2 cellular contexts compared by ENCODE assay signal in genomic region chr19:49601482-49602038, GRCh38.
A peak's percentile ranks its signal among the peaks of the same experiment; 100 is the strongest.
TF ChIP-seq lines count a peak whose summit lies in the region.

No MANE protein-coding gene starts in this region.

TF ChIP-seq in HepG2, 621 proteins besides CTCF, POLR2A, EP300 and RAD21:
- TF ChIP-seq AGO2 (optimal IDR thresholded peaks at IDR 0.05; ENCODE audit: low read depth, low read length) (peak; percentile 88), SATB2 (CRISPR knock-in tag; IDR thresholded peaks at IDR 0.05) (no peak), RBFOX2 (IDR thresholded peaks at IDR 0.05; ENCODE audit: low read depth, low read length) (peak; percentile 31; the same call in 1 of the 2 replicates), ZC3H13 (CRISPR knock-in tag; IDR thresholded peaks at IDR 0.05) (peak; percentile 42; the same call in 1 of the 2 replicates), PLSCR1 (CRISPR knock-in tag; IDR thresholded peaks at IDR 0.05; ENCODE audit: borderline replicate concordance) (no peak)

TF ChIP-seq in HEK293, 187 proteins besides CTCF, POLR2A, EP300 and RAD21:
- peak; percentile 49 for TF ChIP-seq ZFHX2 (tag by site-specific recombination; conservative IDR thresholded peaks at IDR 0.05)
- no peak for TF ChIP-seq OVOL3 (tag by site-specific recombination; IDR thresholded peaks at IDR 0.05)
